In the genomic region with DNA sequence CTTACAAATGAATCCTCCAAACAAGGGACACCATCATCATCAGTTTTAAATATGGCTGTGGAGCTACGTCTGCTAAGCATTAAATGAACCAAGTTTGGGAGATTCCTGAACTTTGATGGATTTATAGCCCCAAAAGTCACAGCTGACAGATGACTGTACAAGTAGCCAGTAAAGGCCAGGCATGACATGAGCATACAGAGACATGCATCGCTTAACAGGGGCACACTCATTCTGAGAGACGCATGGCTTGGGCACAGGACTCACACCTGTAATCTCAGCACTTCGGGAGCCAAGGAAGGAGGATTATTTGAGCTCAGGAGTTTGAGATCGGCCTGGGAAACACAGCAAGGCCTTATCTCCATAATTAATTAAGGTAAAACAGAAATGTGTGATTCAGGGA, we compare ENCODE assay signal across 28 cellular contexts.
"Had no signal": no experiment of that assay in that cellular context is flagged by ENCODE, and none has a peak within 500 bp of the region (broad histone marks: within the 10 kb centered on the region; RNA-seq: fewer than 3 reads in every experiment).

No MANE protein-coding gene starts in this region.

- DNase-seq: activated CD4-positive, alpha-beta T cell treated with anti-CD3 and anti-CD28 coated beads for 48 hours; activated CD4-positive, alpha-beta T cell treated with anti-CD3 and anti-CD28 coated beads, Interleukin-2, amount 50 U/mL, for 48 hours; activated CD8-positive, alpha-beta memory T cell treated with anti-CD3 and anti-CD28 coated beads, Interleukin-2, amount 10 ng/mL, durations not matched to agents 7 days and 5 days; activated effector memory CD4-positive, alpha-beta T cell treated with Interleukin-2 at 50 U/mL for 16 hours; activated naive CD4-positive, alpha-beta T cell; activated naive CD8-positive, alpha-beta T cell treated with anti-CD3 and anti-CD28 coated beads, Interleukin-2, amount 50 U/mL, for 24 hours; activated T-cell treated with anti-CD3 and anti-CD28 coated beads, Interleukin-2, amount 50 U/mL, for 24 hours; amniotic stem cell; body of pancreas; central memory CD4-positive, alpha-beta T cell; Karpas-422; MM.1S; NCI-H1105; NCI-H1436; NCI-H187; NCI-H2081; NCI-H510A treated with DMSO at 0.1 percent for 48 hours; NCI-H69; NK-92 treated with Interleukin-12 subunit alpha and Interleukin-12 subunit beta, amount 100 ng/mL, for 24 hours; OCI-M1; Right ventricle myocardium superior; RPMI8226; SJCRH30; SK-N-SH; T-helper 1 cell had no signal

- H3K27ac Mint-ChIP-seq: activated CD8-positive, alpha-beta memory T cell treated with anti-CD3 and anti-CD28 coated beads, Interleukin-2, amount 10 ng/mL, durations not matched to agents 7 days and 5 days; activated naive CD4-positive, alpha-beta T cell treated with anti-CD3 and anti-CD28 coated beads, Interleukin-2, amount 50 U/mL, for 72 hours; activated naive CD8-positive, alpha-beta T cell treated with anti-CD3 and anti-CD28 coated beads, Interleukin-2, amount 50 U/mL, for 24 hours; activated T-cell treated with anti-CD3 and anti-CD28 coated beads, Interleukin-2, amount 50 U/mL, for 24 hours; activated T-helper 1 cell treated with anti-CD3 and anti-CD28 coated beads, Interleukin-12 subunit alpha, Interleukin-12 subunit beta, Interleukin-2, Interleukin-4 antibody, amounts not matched to agents 30 ng/mL and 10 ng/mL and 1 ng/mL, durations not matched to agents 14 hours and 24 hours and 36 hours had no signal

- H3K27me3 Mint-ChIP-seq: activated naive CD8-positive, alpha-beta T cell treated with anti-CD3 and anti-CD28 coated beads, Interleukin-2, amount 50 U/mL, for 24 hours had no signal

- H3K9me3 Mint-ChIP-seq: activated naive CD4-positive, alpha-beta T cell treated with anti-CD3 and anti-CD28 coated beads, Interleukin-2, amount 50 U/mL, for 72 hours; activated naive CD8-positive, alpha-beta T cell treated with anti-CD3 and anti-CD28 coated beads, Interleukin-2, amount 50 U/mL, for 24 hours; activated T-cell treated with anti-CD3 and anti-CD28 coated beads, Interleukin-2, amount 50 U/mL, for 24 hours; activated T-helper 1 cell treated with anti-CD3 and anti-CD28 coated beads, Interleukin-12 subunit alpha, Interleukin-12 subunit beta, Interleukin-2, Interleukin-4 antibody, amounts not matched to agents 30 ng/mL and 10 ng/mL and 1 ng/mL, durations not matched to agents 14 hours and 24 hours and 36 hours had no signal

- H3K4me1 Mint-ChIP-seq: activated CD8-positive, alpha-beta memory T cell treated with anti-CD3 and anti-CD28 coated beads, Interleukin-2, amount 10 ng/mL, durations not matched to agents 7 days and 5 days; activated naive CD8-positive, alpha-beta T cell treated with anti-CD3 and anti-CD28 coated beads, Interleukin-2, amount 50 U/mL, for 24 hours had no signal

- H3K36me3 Mint-ChIP-seq: activated CD8-positive, alpha-beta memory T cell treated with anti-CD3 and anti-CD28 coated beads, Interleukin-2, amount 10 ng/mL, durations not matched to agents 7 days and 5 days; activated naive CD4-positive, alpha-beta T cell treated with anti-CD3 and anti-CD28 coated beads, Interleukin-2, amount 50 U/mL, for 72 hours had no signal

- H3K4me3 Mint-ChIP-seq: activated CD8-positive, alpha-beta memory T cell treated with anti-CD3 and anti-CD28 coated beads, Interleukin-2, amount 10 ng/mL, durations not matched to agents 7 days and 5 days; activated naive CD8-positive, alpha-beta T cell treated with anti-CD3 and anti-CD28 coated beads, Interleukin-2, amount 50 U/mL, for 24 hours; activated T-cell treated with anti-CD3 and anti-CD28 coated beads, Interleukin-2, amount 50 U/mL, for 24 hours; activated T-helper 1 cell treated with anti-CD3 and anti-CD28 coated beads, Interleukin-12 subunit alpha, Interleukin-12 subunit beta, Interleukin-2, Interleukin-4 antibody, amounts not matched to agents 30 ng/mL and 10 ng/mL and 1 ng/mL, durations not matched to agents 14 hours and 24 hours and 36 hours had no signal

- ATAC-seq: activated CD8-positive, alpha-beta memory T cell treated with anti-CD3 and anti-CD28 coated beads, Interleukin-2, amount 10 ng/mL, durations not matched to agents 7 days and 5 days; activated naive CD4-positive, alpha-beta T cell treated with anti-CD3 and anti-CD28 coated beads, Interleukin-2, amount 50 U/mL, for 72 hours; activated naive CD8-positive, alpha-beta T cell treated with anti-CD3 and anti-CD28 coated beads, Interleukin-2, amount 50 U/mL, for 24 hours; body of pancreas; Panc1 had no signal
